20 cellular contexts compared by ENCODE assay signal in genomic region chr9:88234114-88234513, GRCh38.
DNase-seq lines count a peak whose midpoint lies in the region; ATAC-seq, FAIRE-seq and TF ChIP-seq lines count a peak whose summit lies in the region.
"Had no signal": no experiment of that assay in that cellular context is flagged by ENCODE, and none has a peak within 500 bp of the region (broad histone marks: within the 10 kb centered on the region; RNA-seq: fewer than 3 reads in every experiment).

No MANE protein-coding gene starts in this region.

- H3K9me3 Mint-ChIP-seq in astrocyte (ENCODE audit: unreplicated experiment) (peaks cover 5% of the 10 kb centered on the region), glutamatergic neuron (ENCODE audit: unreplicated experiment) (peaks cover 21% of the 10 kb centered on the region)
- peaks cover 8% of the 10 kb centered on the region for H3K9me3 Mint-ChIP-seq in activated naive CD8-positive, alpha-beta T cell treated with anti-CD3 and anti-CD28 coated beads, Interleukin-2, amount 50 U/mL, for 24 hours
- H3K9me3 Mint-ChIP-seq: CD8-positive, alpha-beta T cell had no signal

- peak overlapping the region; percentile 79 for H2AK5ac ChIP-seq in trophoblast cell (ENCODE audit: low read length)

- H3K4me1 ChIP-seq in BLaER1 (peaks cover 45% of the 10 kb centered on the region), astrocyte (ENCODE audit: insufficient read depth, low read length) (no peaks in the 10 kb centered on the region), trophoblast cell (ENCODE audit: control insufficient read depth in 1 of 2, insufficient read depth in 2 of 2, low read length in 2 of 2) (peaks cover 17 to 20% of the 10 kb centered on the region in 2 experiments)

- H3K79me1 ChIP-seq in trophoblast cell (ENCODE audit: low read length), result peaks cover 11% of the 10 kb centered on the region

- no peak for TF ChIP-seq CTCF in astrocyte (IDR thresholded peaks at IDR 0.05; ENCODE audit: insufficient read depth, low read depth, low read length)
- no peak for TF ChIP-seq CTCF in glutamatergic neuron (IDR thresholded peaks at IDR 0.05; ENCODE audit: partially characterized antibody, unreplicated experiment)

- no peaks in the 10 kb centered on the region for H4K20me1 ChIP-seq in BLaER1
- H4K20me1 ChIP-seq in astrocyte (ENCODE audit: insufficient read depth, low read length), result no peaks in the 10 kb centered on the region

- H3K18ac ChIP-seq in trophoblast cell (ENCODE audit: low read length), result no peak overlapping the region

- H3K27ac ChIP-seq in BLaER1, result no peak overlapping the region
- no peak overlapping the region for H3K27ac ChIP-seq in astrocyte (ENCODE audit: low read depth, low read length)
- H3K27ac ChIP-seq in trophoblast cell (ENCODE audit: low read depth, low read length), result no peak overlapping the region

- H3K36me3 ChIP-seq in BLaER1 (no peaks in the 10 kb centered on the region), astrocyte (ENCODE audit: insufficient read depth, low read length) (no peaks in the 10 kb centered on the region), trophoblast cell (ENCODE audit: control insufficient read depth in 1 of 2, insufficient read depth in 2 of 2, low read length in 2 of 2) (no peaks in the 10 kb centered on the region)

- no peak overlapping the region for H4K12ac ChIP-seq in trophoblast cell (ENCODE audit: low read depth, low read length)

- H2BK12ac ChIP-seq in trophoblast cell (ENCODE audit: low read length), result peak overlapping the region; percentile 65

- FAIRE-seq in astrocyte (lab: Jason Lieb, UNC), result no peak
- FAIRE-seq: D721Med, G401.6, GM12891 had no signal

- H3K27me3 ChIP-seq in BLaER1 (no peaks in the 10 kb centered on the region), astrocyte (ENCODE audit: insufficient read depth, low read length) (no peaks in the 10 kb centered on the region), trophoblast cell (ENCODE audit: insufficient read depth, low read length) (no peaks in the 10 kb centered on the region)

- no peak overlapping the region for H2BK5ac ChIP-seq in trophoblast cell (ENCODE audit: low read depth, low read length, poor library complexity)

- no peak for ATAC-seq in activated naive CD8-positive, alpha-beta T cell treated with anti-CD3 and anti-CD28 coated beads, Interleukin-2, amount 50 U/mL, for 24 hours
- ATAC-seq: CD8-positive, alpha-beta T cell had no signal

- no peak overlapping the region for H3K27ac Mint-ChIP-seq in astrocyte (ENCODE audit: unreplicated experiment)
- peak overlapping the region; percentile 87 for H3K27ac Mint-ChIP-seq in glutamatergic neuron (ENCODE audit: unreplicated experiment)
- H3K27ac Mint-ChIP-seq in activated naive CD8-positive, alpha-beta T cell treated with anti-CD3 and anti-CD28 coated beads, Interleukin-2, amount 50 U/mL, for 24 hours, result no peak overlapping the region
- H3K27ac Mint-ChIP-seq: B cell; CD14-positive monocyte; CD8-positive, alpha-beta T cell; H9 had no signal

- no CpG with 5 or more reads among the region's 8 CpGs for WGBS in trophoblast cell (ENCODE audit: extremely low coverage, insufficient coverage, insufficient read length)

- DNase-seq in astrocyte (ENCODE audit: low read depth), result no peak
- DNase-seq in glutamatergic neuron, result no peak
- DNase-seq in trophoblast cell, result no peak
- DNase-seq in activated naive CD8-positive, alpha-beta T cell treated with anti-CD3 and anti-CD28 coated beads, Interleukin-2, amount 50 U/mL, for 24 hours, result no peak
- no peak for DNase-seq in AG08395 (ENCODE audit: low spot score)
- no peak for DNase-seq in central memory CD4-positive, alpha-beta T cell
- DNase-seq: ACHN; CD8-positive, alpha-beta T cell; COR-L47; DMS153; DMS79 treated with DMSO at 0.1 percent for 48 hours; EL; GOT3; H9 had no signal

- peak overlapping the region; percentile 71 for H3K4me2 ChIP-seq in BLaER1
- no peak overlapping the region for H3K4me2 ChIP-seq in astrocyte (ENCODE audit: low read length)
- H3K4me2 ChIP-seq in trophoblast cell (ENCODE audit: low read length), result no peak overlapping the region

- H3K4me3 ChIP-seq in BLaER1, result no peak overlapping the region
- no peak overlapping the region for H3K4me3 ChIP-seq in astrocyte (ENCODE audit: insufficient read depth, low read depth, low read length)
- H3K4me3 ChIP-seq in trophoblast cell (ENCODE audit: low read depth, low read length), result no peak overlapping the region

- H3K4ac ChIP-seq in trophoblast cell (ENCODE audit: low read depth, low read length), result no peak overlapping the region

- H3K23ac ChIP-seq in trophoblast cell (ENCODE audit: low read length), result no peak overlapping the region

- H4K91ac ChIP-seq in trophoblast cell (ENCODE audit: low read depth, low read length), result peak overlapping the region; percentile 63

- H3K4me3 Mint-ChIP-seq in astrocyte (ENCODE audit: unreplicated experiment) (peak overlapping the region; percentile 66), glutamatergic neuron (ENCODE audit: unreplicated experiment) (peak overlapping the region; percentile 39)
- no peak overlapping the region for H3K4me3 Mint-ChIP-seq in activated naive CD8-positive, alpha-beta T cell treated with anti-CD3 and anti-CD28 coated beads, Interleukin-2, amount 50 U/mL, for 24 hours
- H3K4me3 Mint-ChIP-seq: B cell; CD14-positive monocyte; CD8-positive, alpha-beta T cell; H9 had no signal

- H3K79me2 ChIP-seq in astrocyte (ENCODE audit: insufficient read depth, low read length) (no peaks in the 10 kb centered on the region), trophoblast cell (ENCODE audit: control insufficient read depth, insufficient read depth, low read length, poor library complexity) (peaks cover 1% of the 10 kb centered on the region)

- H2BK120ac ChIP-seq in trophoblast cell (ENCODE audit: insufficient read depth, low read length, poor library complexity), result peak overlapping the region; percentile 25

- H3K36me3 Mint-ChIP-seq in astrocyte (ENCODE audit: low read depth, unreplicated experiment) (no peaks in the 10 kb centered on the region), glutamatergic neuron (ENCODE audit: unreplicated experiment) (peaks cover 10% of the 10 kb centered on the region)
- H3K36me3 Mint-ChIP-seq in activated naive CD8-positive, alpha-beta T cell treated with anti-CD3 and anti-CD28 coated beads, Interleukin-2, amount 50 U/mL, for 24 hours (ENCODE audit: low read depth), result no peaks in the 10 kb centered on the region
- H3K36me3 Mint-ChIP-seq: CD14-positive monocyte; CD8-positive, alpha-beta T cell had no signal

- H3K9me3 ChIP-seq in BLaER1, result peaks cover 28% of the 10 kb centered on the region
- peaks cover 4% of the 10 kb centered on the region for H3K9me3 ChIP-seq in astrocyte (ENCODE audit: insufficient read depth, low read depth, low read length)
- peaks cover 4% of the 10 kb centered on the region for H3K9me3 ChIP-seq in trophoblast cell (ENCODE audit: insufficient read depth, low read depth, low read length)

- no peaks in the 10 kb centered on the region for H3K27me3 Mint-ChIP-seq in astrocyte (ENCODE audit: low read depth, unreplicated experiment)
- H3K27me3 Mint-ChIP-seq in glutamatergic neuron (ENCODE audit: unreplicated experiment), result peaks cover 8% of the 10 kb centered on the region
- H3K27me3 Mint-ChIP-seq in activated naive CD8-positive, alpha-beta T cell treated with anti-CD3 and anti-CD28 coated beads, Interleukin-2, amount 50 U/mL, for 24 hours, result peaks cover 30% of the 10 kb centered on the region
- H3K27me3 Mint-ChIP-seq: B cell had no signal

- no peak overlapping the region for H4K8ac ChIP-seq in trophoblast cell (ENCODE audit: low read depth, low read length)

- H3K9ac ChIP-seq in BLaER1 (no peak overlapping the region), astrocyte (ENCODE audit: low read length) (no peak overlapping the region), trophoblast cell (ENCODE audit: low read length) (no peak overlapping the region)

- H2AFZ ChIP-seq in astrocyte (ENCODE audit: low read depth, low read length) (no peak overlapping the region), trophoblast cell (ENCODE audit: insufficient read depth, low read length, poor library complexity) (no peak overlapping the region)

- no peak overlapping the region for H3K14ac ChIP-seq in trophoblast cell (ENCODE audit: low read length)

- H3K4me1 Mint-ChIP-seq in astrocyte (ENCODE audit: low read depth, unreplicated experiment), result peaks cover 29% of the 10 kb centered on the region
- H3K4me1 Mint-ChIP-seq in glutamatergic neuron (ENCODE audit: low read depth, unreplicated experiment), result peaks cover 46% of the 10 kb centered on the region
- peaks cover 10% of the 10 kb centered on the region for H3K4me1 Mint-ChIP-seq in activated naive CD8-positive, alpha-beta T cell treated with anti-CD3 and anti-CD28 coated beads, Interleukin-2, amount 50 U/mL, for 24 hours
- H3K4me1 Mint-ChIP-seq: B cell, CD14-positive monocyte had no signal
